ENCODE assay signal across 22 cellular contexts in genomic region chr12:113384778-113385177, GRCh38.
"Had no signal": no experiment of that assay in that cellular context is flagged by ENCODE, and none has a peak within 500 bp of the region (broad histone marks: within the 10 kb centered on the region; RNA-seq: fewer than 3 reads in every experiment).

No MANE protein-coding gene starts in this region.

- H3K36me3 ChIP-seq: SJSA1 had no signal

- H3K27me3 ChIP-seq: SJSA1 had no signal

- H3K4me3 ChIP-seq: SJSA1, SK-N-MC had no signal

- DNase-seq: KBM-7, MV-4-11, NCI-H1048, NCI-H1105 treated with DMSO at 0.1 percent for 48 hours, NCI-H1417 treated with DMSO at 0.1 percent for 48 hours, NCI-H146, NCI-H1694 treated with DMSO at 0.1 percent for 48 hours, NCI-H1930, NCI-H2081 treated with DMSO at 0.1 percent for 48 hours, NCI-H2171, NCI-H226, NCI-H446, NCI-H510A, NCI-H524 treated with DMSO at 0.1 percent for 48 hours, NCI-H69, NCI-H774, Right ventricle myocardium superior, RPMI8226, SIG-M5 had no signal

- H3K27ac ChIP-seq: HL-60, SJSA1, SK-N-MC had no signal

- H3K4me1 ChIP-seq: SJSA1 had no signal

- H3K9me3 ChIP-seq: SJSA1 had no signal
